ENCODE assay signal across 13 cellular contexts in the genomic region with DNA sequence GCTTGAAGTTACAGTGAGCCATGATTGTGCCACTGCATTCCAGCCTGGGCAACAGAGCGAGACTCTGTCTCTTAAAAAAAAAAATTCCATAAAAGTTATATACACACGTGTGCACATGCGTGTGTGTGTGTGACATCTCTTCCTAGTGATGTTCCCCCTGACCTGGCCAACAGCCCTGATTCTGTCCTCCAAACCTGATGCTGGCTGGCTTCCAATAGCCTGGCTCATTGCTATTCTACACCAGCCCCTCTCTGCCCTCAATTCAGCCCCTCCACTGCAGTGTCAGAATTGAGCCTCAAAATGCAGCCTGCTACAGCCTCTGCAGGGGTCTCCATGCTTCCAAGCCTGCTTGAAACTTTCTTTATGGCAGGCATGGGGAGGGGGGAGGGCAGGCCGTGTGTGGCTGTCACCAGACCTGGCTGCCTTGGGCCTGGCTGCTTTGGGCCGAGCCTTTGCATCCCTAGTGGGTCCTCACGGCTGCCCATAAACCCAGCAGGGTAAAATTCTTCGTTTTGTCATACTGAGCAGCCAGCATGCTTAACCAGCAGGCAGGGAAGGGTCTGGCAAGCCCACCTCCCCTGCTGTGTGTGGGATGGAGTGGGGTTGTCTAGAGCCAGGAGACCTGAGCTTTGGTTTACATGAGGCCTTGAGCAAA. TPM values are rescaled to one million over a fixed set of nuclear protein-coding genes. Genes with fewer than 3 reads are reported as not detected.
DNase-seq lines count a peak whose midpoint lies in the region; ATAC-seq and TF ChIP-seq lines count a peak whose summit lies in the region.
"Had no signal": no experiment of that assay in that cellular context is flagged by ENCODE, and none has a peak within 500 bp of the region (broad histone marks: within the 10 kb centered on the region; RNA-seq: fewer than 3 reads in every experiment).

No MANE protein-coding gene starts in this region.

- no peaks in the 10 kb centered on the region for H3K9me3 ChIP-seq in DND-41 (ENCODE audit: insufficient read depth, low read length, severe bottlenecking)
- H3K9me3 ChIP-seq: BLaER1, SK-N-SH, transverse colon had no signal

- H2AFZ ChIP-seq in DND-41 (ENCODE audit: low read depth, low read length): no peak overlapping the region

- peaks cover 43% of the 10 kb centered on the region for H4K20me1 ChIP-seq in DND-41 (ENCODE audit: insufficient read depth, low read length)
- H4K20me1 ChIP-seq: BLaER1 had no signal

- H3K4me2 ChIP-seq in DND-41 (ENCODE audit: insufficient read depth, low read length): no peak overlapping the region
- H3K4me2 ChIP-seq: BLaER1, SK-N-SH had no signal

- no peaks in the 10 kb centered on the region for H3K79me2 ChIP-seq in DND-41 (ENCODE audit: insufficient read depth, low read length)

- peak overlapping the region; percentile 31 for H3K27ac Mint-ChIP-seq in activated naive CD8-positive, alpha-beta T cell treated with anti-CD3 and anti-CD28 coated beads for 36 hours

- H3K36me3 Mint-ChIP-seq in activated naive CD8-positive, alpha-beta T cell treated with anti-CD3 and anti-CD28 coated beads for 36 hours: peaks cover 5% of the 10 kb centered on the region

- H3K27ac ChIP-seq in DND-41 (ENCODE audit: low read length) (no peak overlapping the region), layer of hippocampus (ENCODE audit: low read depth, low read length) (peak overlapping the region; percentile 6)
- H3K27ac ChIP-seq: BLaER1, transverse colon had no signal

- no peaks in the 10 kb centered on the region for H3K9me3 Mint-ChIP-seq in activated naive CD8-positive, alpha-beta T cell treated with anti-CD3 and anti-CD28 coated beads for 36 hours

- H3K27me3 ChIP-seq in DND-41 (ENCODE audit: insufficient read depth, low read length, poor library complexity) (no peaks in the 10 kb centered on the region), layer of hippocampus (ENCODE audit: control insufficient read depth, insufficient read depth, low read length) (no peaks in the 10 kb centered on the region)
- H3K27me3 ChIP-seq: BLaER1, transverse colon had no signal

- H3K9ac ChIP-seq in DND-41 (ENCODE audit: low read depth, low read length): no peak overlapping the region
- H3K9ac ChIP-seq: BLaER1, SK-N-SH had no signal

- no peak for TF ChIP-seq CTCF in DND-41 (IDR thresholded peaks at IDR 0.05; ENCODE audit: borderline replicate concordance, extremely low read depth, low read length, poor library complexity, severe bottlenecking)

- no peak overlapping the region for H3K4me3 ChIP-seq in DND-41 (ENCODE audit: low read depth in 1 of 2, low read length in 2 of 2)
- H3K4me3 ChIP-seq: BLaER1, transverse colon had no signal

- H3K4me3 Mint-ChIP-seq in activated naive CD8-positive, alpha-beta T cell treated with anti-CD3 and anti-CD28 coated beads for 36 hours: no peak overlapping the region

- H3K36me3 ChIP-seq in DND-41 (ENCODE audit: insufficient read depth, low read length): peaks cover 28% of the 10 kb centered on the region
- H3K36me3 ChIP-seq: transverse colon had no signal

- no peaks in the 10 kb centered on the region for H3K4me1 ChIP-seq in DND-41 (ENCODE audit: insufficient read depth, low read length)
- H3K4me1 ChIP-seq: BLaER1, transverse colon had no signal

- DNase-seq in DMS79 treated with DMSO at 0.1 percent for 48 hours (lab: John Stamatoyannopoulos, UW) (peak; percentile 11), DMS79 (lab: John Stamatoyannopoulos, UW) (no peak), DND-41 (no peak), SW480 (ENCODE audit: low spot score) (no peak), DMS53 (lab: John Stamatoyannopoulos, UW) (no peak)
- DNase-seq in activated naive CD8-positive, alpha-beta T cell treated with anti-CD3 and anti-CD28 coated beads for 36 hours: no peak
- no peak for DNase-seq in activated CD8-positive, alpha-beta memory T cell treated with anti-CD3 and anti-CD28 coated beads, Interleukin-2, amount 50 U/mL, for 4 hours
- DNase-seq: MM.1S, NCI-H2081 treated with DMSO at 0.1 percent for 48 hours had no signal

- ATAC-seq in DND-41 (ENCODE audit: insufficient read depth, low read depth): peak; percentile 10; the same call in 2 of the 3 replicates

- H3K4me1 Mint-ChIP-seq in activated naive CD8-positive, alpha-beta T cell treated with anti-CD3 and anti-CD28 coated beads for 36 hours: peaks cover 29% of the 10 kb centered on the region

- H3K27me3 Mint-ChIP-seq in activated naive CD8-positive, alpha-beta T cell treated with anti-CD3 and anti-CD28 coated beads for 36 hours: no peaks in the 10 kb centered on the region

RNA-seq across cellular contexts. Expression of gene DOCK3, which starts 22.7 kb away (rescaled TPM):
- 1 to 10 TPM; 1.9 to 2.1 TPM for total RNA-seq in activated naive CD8-positive, alpha-beta T cell treated with anti-CD3 and anti-CD28 coated beads for 36 hours

RNA-seq across cellular contexts. Expression of gene MAPKAPK3, which starts 35.1 kb away (rescaled TPM):
- 100 to 1,000 TPM; 166 to 171 TPM for total RNA-seq in activated naive CD8-positive, alpha-beta T cell treated with anti-CD3 and anti-CD28 coated beads for 36 hours

RNA-seq across cellular contexts. Expression of gene CISH, which starts 40.4 kb away (rescaled TPM):
- 100 to 1,000 TPM; 192 to 193 TPM for total RNA-seq in activated naive CD8-positive, alpha-beta T cell treated with anti-CD3 and anti-CD28 coated beads for 36 hours
